8 cellular contexts compared by ENCODE assay signal in the genomic region with DNA sequence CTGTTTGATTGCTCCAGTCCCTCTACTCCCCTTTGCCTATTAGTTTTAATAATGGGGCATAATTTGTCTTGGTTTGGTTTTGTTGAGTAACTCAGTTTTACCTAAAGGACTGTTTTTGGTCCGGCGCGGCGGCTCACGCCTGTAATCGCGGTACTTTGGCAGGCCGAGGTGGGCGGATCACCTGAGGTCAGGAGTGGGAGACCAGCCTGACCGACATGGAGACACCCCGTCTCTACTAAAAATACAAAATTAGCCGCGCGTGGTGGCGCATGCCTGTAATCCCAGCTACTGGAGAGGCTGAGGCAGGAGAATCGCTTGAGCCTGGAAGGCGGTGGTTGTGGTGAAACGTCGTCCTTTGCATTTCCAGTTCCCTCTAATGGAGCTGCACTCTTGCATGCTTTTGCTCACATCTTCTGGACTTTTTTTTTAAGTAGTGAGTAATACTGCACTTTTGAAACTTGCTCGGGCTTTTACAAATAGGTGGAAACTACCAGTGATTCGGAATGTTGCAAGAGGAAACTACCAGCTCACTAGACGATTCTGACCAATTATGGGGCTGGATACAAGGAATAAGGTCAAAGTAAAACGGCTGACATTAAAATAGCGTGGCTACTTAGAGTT. TPM values are rescaled to one million over a fixed set of nuclear protein-coding genes. Genes with fewer than 3 reads are reported as not detected.
A peak's percentile ranks its signal among the peaks of the same experiment; 100 is the strongest.
DNase-seq lines count a peak whose midpoint lies in the region; ATAC-seq and TF ChIP-seq lines count a peak whose summit lies in the region.

No MANE protein-coding gene starts in this region.

- TF ChIP-seq RAD21 in Ishikawa (IDR thresholded peaks at IDR 0.05; ENCODE audit: low read depth) = no peak

- H3K4me1 ChIP-seq in gastroesophageal sphincter = peaks cover 5 to 45% (median 30%) of the 10 kb centered on the region in 3 donors

- intact Hi-C loops in sciatic nerve (cut with DNase I) = no loop called here

- H3K9me3 ChIP-seq in gastroesophageal sphincter = no peaks in the 10 kb centered on the region

- DNase-seq in GM04503 (ENCODE audit: low read depth) (peak; percentile 73), sciatic nerve (ENCODE audit: low spot score) (peak; percentile 64), NK-92 (lab: John Stamatoyannopoulos, UW; ENCODE audit: unreplicated experiment) (no peak), NCI-H510A (lab: John Stamatoyannopoulos, UW) (no peak)
- DNase-seq in activated T-cell treated with anti-CD3 and anti-CD28 coated beads, Interleukin-2, amount 50 U/mL, for 1 hour = peak; percentile 33

- H3K27me3 ChIP-seq in gastroesophageal sphincter = no peaks in the 10 kb centered on the region

- peaks cover 0 to 42% of the 10 kb centered on the region in 2 donors for H3K36me3 ChIP-seq in gastroesophageal sphincter

- no peak for TF ChIP-seq POLR2A in gastroesophageal sphincter (IDR thresholded peaks at IDR 0.05)

- WGBS in gastroesophageal sphincter (ENCODE audit: low coverage in 1 of 2), 2 donors = 44 to 47% methylated on average over 13 to 15 of the region's 24 CpGs

- TF ChIP-seq EP300 in Ishikawa (IDR thresholded peaks at IDR 0.05; ENCODE audit: borderline replicate concordance) (no peak), gastroesophageal sphincter (IDR thresholded peaks at IDR 0.05) (no peak)

- ATAC-seq in GM21786 (IDR thresholded peaks at IDR 0.05; ENCODE audit: unreplicated experiment) (peak; percentile 10), gastroesophageal sphincter (peak; percentile 65), sciatic nerve (peak; percentile 29)

- H3K4me3 ChIP-seq in gastroesophageal sphincter = peak overlapping the region; percentile 29 to 83

- TF ChIP-seq CTCF in gastroesophageal sphincter (IDR thresholded peaks at IDR 0.05) = no peak

- H3K27ac ChIP-seq in gastroesophageal sphincter = peak overlapping the region; percentile 45 to 98 (median 92)

TF ChIP-seq in Ishikawa, 13 proteins besides CTCF, POLR2A, EP300 and RAD21:
- no peak for TF ChIP-seq TAF1 (IDR thresholded peaks at IDR 0.05; ENCODE audit: low read depth)
- TF ChIP-seq TCF12 (IDR thresholded peaks at IDR 0.05; ENCODE audit: low read depth) = peak; percentile 3; the same call in 1 of the 2 replicates
- TF ChIP-seq YY1 (IDR thresholded peaks at IDR 0.05; ENCODE audit: low read depth) = no peak
- TF ChIP-seq, protein P1, sequence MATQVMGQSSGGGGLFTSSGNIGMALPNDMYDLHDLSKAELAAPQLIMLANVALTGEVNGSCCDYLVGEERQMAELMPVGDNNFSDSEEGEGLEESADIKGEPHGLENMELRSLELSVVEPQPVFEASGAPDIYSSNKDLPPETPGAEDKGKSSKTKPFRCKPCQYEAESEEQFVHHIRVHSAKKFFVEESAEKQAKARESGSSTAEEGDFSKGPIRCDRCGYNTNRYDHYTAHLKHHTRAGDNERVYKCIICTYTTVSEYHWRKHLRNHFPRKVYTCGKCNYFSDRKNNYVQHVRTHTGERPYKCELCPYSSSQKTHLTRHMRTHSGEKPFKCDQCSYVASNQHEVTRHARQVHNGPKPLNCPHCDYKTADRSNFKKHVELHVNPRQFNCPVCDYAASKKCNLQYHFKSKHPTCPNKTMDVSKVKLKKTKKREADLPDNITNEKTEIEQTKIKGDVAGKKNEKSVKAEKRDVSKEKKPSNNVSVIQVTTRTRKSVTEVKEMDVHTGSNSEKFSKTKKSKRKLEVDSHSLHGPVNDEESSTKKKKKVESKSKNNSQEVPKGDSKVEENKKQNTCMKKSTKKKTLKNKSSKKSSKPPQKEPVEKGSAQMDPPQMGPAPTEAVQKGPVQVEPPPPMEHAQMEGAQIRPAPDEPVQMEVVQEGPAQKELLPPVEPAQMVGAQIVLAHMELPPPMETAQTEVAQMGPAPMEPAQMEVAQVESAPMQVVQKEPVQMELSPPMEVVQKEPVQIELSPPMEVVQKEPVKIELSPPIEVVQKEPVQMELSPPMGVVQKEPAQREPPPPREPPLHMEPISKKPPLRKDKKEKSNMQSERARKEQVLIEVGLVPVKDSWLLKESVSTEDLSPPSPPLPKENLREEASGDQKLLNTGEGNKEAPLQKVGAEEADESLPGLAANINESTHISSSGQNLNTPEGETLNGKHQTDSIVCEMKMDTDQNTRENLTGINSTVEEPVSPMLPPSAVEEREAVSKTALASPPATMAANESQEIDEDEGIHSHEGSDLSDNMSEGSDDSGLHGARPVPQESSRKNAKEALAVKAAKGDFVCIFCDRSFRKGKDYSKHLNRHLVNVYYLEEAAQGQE (IDR thresholded peaks at IDR 0.05; ENCODE audit: low read depth) = no peak
- TF ChIP-seq, protein P2, sequence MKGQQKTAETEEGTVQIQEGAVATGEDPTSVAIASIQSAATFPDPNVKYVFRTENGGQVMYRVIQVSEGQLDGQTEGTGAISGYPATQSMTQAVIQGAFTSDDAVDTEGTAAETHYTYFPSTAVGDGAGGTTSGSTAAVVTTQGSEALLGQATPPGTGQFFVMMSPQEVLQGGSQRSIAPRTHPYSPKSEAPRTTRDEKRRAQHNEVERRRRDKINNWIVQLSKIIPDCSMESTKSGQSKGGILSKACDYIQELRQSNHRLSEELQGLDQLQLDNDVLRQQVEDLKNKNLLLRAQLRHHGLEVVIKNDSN (IDR thresholded peaks at IDR 0.05) = no peak
- TF ChIP-seq CEBPB (IDR thresholded peaks at IDR 0.05) = no peak
- TF ChIP-seq ZBTB7A (IDR thresholded peaks at IDR 0.05; ENCODE audit: low read depth) = no peak
- TF ChIP-seq FOXM1 (IDR thresholded peaks at IDR 0.05; ENCODE audit: borderline replicate concordance, low read depth) = no peak

RNA-seq across cellular contexts. Expression of a gene that starts 0.7 kb away (rescaled TPM):
- total RNA-seq in gastroesophageal sphincter (10 to 100 TPM; 31.8 to 51.3 (median 36.8) TPM), sciatic nerve (32.5 TPM)

RNA-seq across cellular contexts. Expression of a gene that starts 33.1 kb away (rescaled TPM):
- total RNA-seq in gastroesophageal sphincter = 100 to 1,000 TPM; 281 to 400 (median 342) TPM
- 542 TPM for total RNA-seq in sciatic nerve

RNA-seq across cellular contexts. Expression of a gene that starts 51.1 kb away (rescaled TPM):
- total RNA-seq in gastroesophageal sphincter (not detected), sciatic nerve (not detected)

Comparison
In these comparisons a context has a peak if more than half of its experiments do, and no peak if none do; other contexts are left out.
1. DNase-seq: peak in GM04503 (single experiment), activated T-cell treated with anti-CD3 and anti-CD28 coated beads, Interleukin-2, amount 50 U/mL, for 1 hour (single experiment) and sciatic nerve (single experiment); none in NK-92 (single experiment) and NCI-H510A (single experiment).
2. ATAC-seq: peak in every context shown above with its lines; median percentile 65 in gastroesophageal sphincter; 29 in sciatic nerve; 10 in GM21786.